In the genomic region with DNA sequence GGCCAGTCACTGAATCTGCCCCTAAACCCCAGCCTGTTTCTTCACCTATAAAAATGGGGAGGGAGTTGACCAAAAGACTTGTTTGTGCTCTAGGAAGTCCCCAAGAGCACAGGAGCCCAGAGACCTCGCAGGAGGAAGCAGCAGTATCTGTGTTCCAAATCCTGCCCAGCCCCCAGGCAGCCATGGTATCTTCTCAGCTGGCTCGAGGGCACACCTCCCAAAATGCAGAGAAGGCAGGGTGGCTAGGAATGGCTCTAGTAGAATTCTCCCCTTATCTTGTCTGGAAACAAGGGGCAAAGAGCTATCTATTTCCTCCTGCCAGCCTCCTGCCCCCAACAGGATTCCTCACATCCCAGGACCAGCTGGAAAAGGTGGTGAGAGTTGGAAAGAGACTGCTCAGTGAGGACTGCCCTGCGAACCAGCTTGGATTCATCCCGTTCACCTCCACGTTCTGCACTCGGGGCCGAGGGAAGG, we compare ENCODE assay signal across 8 cellular contexts. TPM values are rescaled to one million over a fixed set of nuclear protein-coding genes. Genes with fewer than 3 reads are reported as not detected.
DNase-seq lines count a peak whose midpoint lies in the region; ATAC-seq and TF ChIP-seq lines count a peak whose summit lies in the region.

No MANE protein-coding gene starts in this region.

- ATAC-seq in psoas muscle (no peak), HG02973 (IDR thresholded peaks at IDR 0.05; ENCODE audit: unreplicated experiment) (no peak), HG03097 (IDR thresholded peaks at IDR 0.05; ENCODE audit: low FRiP score, unreplicated experiment) (no peak)

- TF ChIP-seq CTCF in psoas muscle (IDR thresholded peaks at IDR 0.05) = no peak

- H3K4me1 Mint-ChIP-seq in dendritic cell treated with granulocyte-macrophage colony-stimulating factor and Interleukin-4, amounts not matched to agents 40 ng/mL and 50 ng/mL, for 4 days (ENCODE audit: low read depth) = peaks cover 90% of the 10 kb centered on the region

- H3K27ac Mint-ChIP-seq in dendritic cell treated with granulocyte-macrophage colony-stimulating factor and Interleukin-4, amounts not matched to agents 40 ng/mL and 50 ng/mL, for 4 days = peak overlapping the region; percentile 100

- H3K27ac ChIP-seq in psoas muscle = peak overlapping the region; percentile 66

- no peaks in the 10 kb centered on the region for H3K36me3 ChIP-seq in ES-I3 (ENCODE audit: insufficient read depth, low read length)
- H3K36me3 ChIP-seq in psoas muscle (ENCODE audit: insufficient read depth in 1 of 2, low read depth in 1 of 2) = no peaks in the 10 kb centered on the region

- H3K27me3 Mint-ChIP-seq in dendritic cell treated with granulocyte-macrophage colony-stimulating factor and Interleukin-4, amounts not matched to agents 40 ng/mL and 50 ng/mL, for 4 days = no peaks in the 10 kb centered on the region

- peaks cover 20% of the 10 kb centered on the region for H3K36me3 Mint-ChIP-seq in dendritic cell treated with granulocyte-macrophage colony-stimulating factor and Interleukin-4, amounts not matched to agents 40 ng/mL and 50 ng/mL, for 4 days (ENCODE audit: low read depth)

- intact Hi-C loops in dendritic cell treated with granulocyte-macrophage colony-stimulating factor and Interleukin-4, amounts not matched to agents 40 ng/mL and 50 ng/mL, for 4 days (cut with micrococcal nuclease) = no loop called here
- intact Hi-C loops in psoas muscle (cut with DNase I) = no loop called here

- no peaks in the 10 kb centered on the region for H3K9me3 Mint-ChIP-seq in dendritic cell treated with granulocyte-macrophage colony-stimulating factor and Interleukin-4, amounts not matched to agents 40 ng/mL and 50 ng/mL, for 4 days

- H3K4me1 ChIP-seq in ES-I3 (ENCODE audit: insufficient read depth, low read length) = peaks cover 51% of the 10 kb centered on the region
- H3K4me1 ChIP-seq in psoas muscle = no peaks in the 10 kb centered on the region

- peak overlapping the region; percentile 27; the same call in 1 of the 2 replicates for H3K9ac ChIP-seq in ES-I3 (ENCODE audit: low read depth, low read length)

- WGBS in psoas muscle, 3 donors = 27 to 33% (median 30%) methylated on average over 7 of the region's 7 CpGs

- DNase-seq in SIG-M5 (lab: John Stamatoyannopoulos, UW) (peak; percentile 55), psoas muscle (no peak), DMS 273 (lab: John Stamatoyannopoulos, UW; ENCODE audit: unreplicated experiment) (no peak), NCI-H1694 treated with DMSO at 0.1 percent for 48 hours (lab: John Stamatoyannopoulos, UW) (no peak)

- H3K9me3 ChIP-seq in ES-I3 (ENCODE audit: control insufficient read depth, insufficient read depth, low read length) = no peaks in the 10 kb centered on the region
- H3K9me3 ChIP-seq in psoas muscle = no peaks in the 10 kb centered on the region

- H3K4me3 Mint-ChIP-seq in dendritic cell treated with granulocyte-macrophage colony-stimulating factor and Interleukin-4, amounts not matched to agents 40 ng/mL and 50 ng/mL, for 4 days = peak overlapping the region; percentile 77

- H3K27me3 ChIP-seq in psoas muscle (ENCODE audit: insufficient read depth in 3 of 3, low read length in 2 of 3) = peaks cover 0 to 23% (median 0%) of the 10 kb centered on the region in 3 donors

- no peak overlapping the region for H3K4me3 ChIP-seq in psoas muscle

RNA-seq across cellular contexts. Expression of a gene that starts 8.6 kb away (rescaled TPM):
- 1 to 10 TPM; 2.3 to 6.6 (median 4.4) TPM for total RNA-seq in psoas muscle
- 1 to 10 TPM in 2 of 3 donors, under 1 TPM in 1; 0.40 to 2.1 (median 1.2) TPM for polyA plus RNA-seq in psoas muscle

RNA-seq across cellular contexts. Expression of a gene that starts 14.8 kb away (rescaled TPM):
- total RNA-seq in psoas muscle = 10 to 100 TPM; 52.1 to 58.9 (median 56.2) TPM
- polyA plus RNA-seq in psoas muscle = 10 to 100 TPM; 56.6 to 86.8 (median 71.3) TPM

RNA-seq across cellular contexts. Expression of a gene that starts 56.4 kb away (rescaled TPM):
- total RNA-seq in psoas muscle = under 1 TPM; 0.38 to 0.95 (median 0.57) TPM
- polyA plus RNA-seq in psoas muscle = under 1 TPM; 0.11 to 0.26 (median 0.14) TPM
